15 cellular contexts compared by ENCODE assay signal in the genomic region with DNA sequence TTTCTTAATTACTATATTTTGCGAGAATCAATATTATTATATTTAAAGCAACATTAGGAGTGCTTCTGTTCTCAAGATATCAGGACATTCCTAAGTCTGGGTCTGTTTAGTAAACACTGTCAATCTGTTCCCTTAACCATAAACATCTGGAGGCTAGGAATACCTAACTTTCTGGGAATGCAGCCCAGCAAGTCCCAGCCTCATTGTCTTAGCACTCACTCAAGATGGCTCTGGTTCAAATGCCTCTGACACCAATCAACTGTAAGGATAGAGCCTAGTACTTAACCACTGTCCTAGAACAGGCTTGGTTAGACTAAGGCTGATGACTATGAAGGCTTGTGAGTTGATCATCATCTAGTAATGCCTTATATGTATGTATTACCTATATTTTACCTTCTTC.
DNase-seq lines count a peak whose midpoint lies in the region; ATAC-seq and TF ChIP-seq lines count a peak whose summit lies in the region.
"Had no signal": no experiment of that assay in that cellular context is flagged by ENCODE, and none has a peak within 500 bp of the region (broad histone marks: within the 10 kb centered on the region; RNA-seq: fewer than 3 reads in every experiment).

No MANE protein-coding gene starts in this region.

- ATAC-seq in WTC11, result no peak
- peak; percentile 61 for ATAC-seq in left ventricle myocardium superior
- no peak for ATAC-seq in HG02678 (IDR thresholded peaks at IDR 0.05; ENCODE audit: unreplicated experiment)
- ATAC-seq in GM21576 (IDR thresholded peaks at IDR 0.05; ENCODE audit: unreplicated experiment), result no peak
- no peak for ATAC-seq in GM18868 (IDR thresholded peaks at IDR 0.05; ENCODE audit: unreplicated experiment)
- no peak for ATAC-seq in GM18520 (IDR thresholded peaks at IDR 0.05; ENCODE audit: unreplicated experiment)
- ATAC-seq: stimulated activated naive B cell treated with anti-CD40 and anti-IgM and Interleukin-4, amounts not matched to agents 10 μg/mL and 1 μg/mL and 100 μg/mL, for 72 hours had no signal

- peaks cover 56% of the 10 kb centered on the region for H3K4me1 Mint-ChIP-seq in WTC11

- no peaks in the 10 kb centered on the region for H3K36me3 Mint-ChIP-seq in WTC11
- H3K36me3 Mint-ChIP-seq: naive B cell; stimulated activated naive B cell treated with anti-CD40 and anti-IgM and Interleukin-4, amounts not matched to agents 10 μg/mL and 1 μg/mL and 100 μg/mL, for 72 hours had no signal

- peak overlapping the region; percentile 95 for H3K27ac Mint-ChIP-seq in WTC11
- H3K27ac Mint-ChIP-seq: activated T-helper 1 cell treated with anti-CD3 and anti-CD28 coated beads, Interleukin-12 subunit alpha, Interleukin-12 subunit beta, Interleukin-2, Interleukin-4 antibody, amounts not matched to agents 30 ng/mL and 10 ng/mL and 1 ng/mL, durations not matched to agents 14 hours and 24 hours and 36 hours; stimulated activated naive B cell treated with anti-CD40 and anti-IgM and Interleukin-4, amounts not matched to agents 10 μg/mL and 1 μg/mL and 100 μg/mL, for 72 hours had no signal

- CTCF ChIA-PET in WTC11 (lab: Charles Lee), result interaction anchor here (0.7 to 8.0 kb wide), 4 partner anchors 15 to 99 kb away, joined by 3 to 110 read pairs (median 8); no protein-coding TSS in a partner anchor

- peaks cover 3% of the 10 kb centered on the region; the same call in 1 of the 2 replicates for H3K9me3 Mint-ChIP-seq in WTC11
- H3K9me3 Mint-ChIP-seq: activated T-helper 1 cell treated with anti-CD3 and anti-CD28 coated beads, Interleukin-12 subunit alpha, Interleukin-12 subunit beta, Interleukin-2, Interleukin-4 antibody, amounts not matched to agents 30 ng/mL and 10 ng/mL and 1 ng/mL, durations not matched to agents 14 hours and 24 hours and 36 hours; central memory CD8-positive, alpha-beta T cell; naive B cell; stimulated activated naive B cell treated with anti-CD40 and anti-IgM and Interleukin-4, amounts not matched to agents 10 μg/mL and 1 μg/mL and 100 μg/mL, for 72 hours had no signal

- peak overlapping the region in 11 of 21 experiments; percentile 1 to 76 (median 53) for H3K27ac ChIP-seq in skin epidermis

- POLR2A ChIA-PET in WTC11 (lab: Charles Lee), result interaction anchor here (0.5 kb wide), 1 partner anchor 99 kb away, joined by 5 read pairs; no protein-coding TSS in a partner anchor

- no peak overlapping the region for H3K4me3 Mint-ChIP-seq in WTC11
- H3K4me3 Mint-ChIP-seq: activated T-helper 1 cell treated with anti-CD3 and anti-CD28 coated beads, Interleukin-12 subunit alpha, Interleukin-12 subunit beta, Interleukin-2, Interleukin-4 antibody, amounts not matched to agents 30 ng/mL and 10 ng/mL and 1 ng/mL, durations not matched to agents 14 hours and 24 hours and 36 hours; central memory CD8-positive, alpha-beta T cell; naive B cell; stimulated activated naive B cell treated with anti-CD40 and anti-IgM and Interleukin-4, amounts not matched to agents 10 μg/mL and 1 μg/mL and 100 μg/mL, for 72 hours had no signal

- DNase-seq in H4 (ENCODE audit: low spot score) (peak; percentile 57), WTC11 (ENCODE audit: low spot score) (no peak), left ventricle myocardium superior (no peak)
- DNase-seq: activated CD4-positive, CD25-positive, alpha-beta regulatory T cell; naive B cell; NCI-H226; SHP77; stimulated activated naive B cell treated with anti-CD40 and anti-IgM and Interleukin-4, amounts not matched to agents 10 μg/mL and 1 μg/mL and 100 μg/mL, for 72 hours had no signal

- H3K27me3 Mint-ChIP-seq in WTC11 (ENCODE audit: low read depth), result no peaks in the 10 kb centered on the region
- H3K27me3 Mint-ChIP-seq: stimulated activated naive B cell treated with anti-CD40 and anti-IgM and Interleukin-4, amounts not matched to agents 10 μg/mL and 1 μg/mL and 100 μg/mL, for 72 hours had no signal

- no peak for TF ChIP-seq CTCF in WTC11 (IDR thresholded peaks at IDR 0.05)

- intact Hi-C loops in left ventricle myocardium superior (cut with micrococcal nuclease), result no loop called here

- H3K4me3 ChIP-seq in skin epidermis, result no peak overlapping the region

TF ChIP-seq in WTC11, 78 proteins besides CTCF, POLR2A, EP300 and RAD21:
- no peak for TF ChIP-seq RORB (CRISPR knock-in tag; IDR thresholded peaks at IDR 0.05)
- TF ChIP-seq CDX4 (CRISPR knock-in tag; IDR thresholded peaks at IDR 0.05; ENCODE audit: borderline replicate concordance), result no peak
- TF ChIP-seq ATF1 (CRISPR knock-in tag; IDR thresholded peaks at IDR 0.05), result no peak
- TF ChIP-seq SOX15 (CRISPR knock-in tag; IDR thresholded peaks at IDR 0.05), result no peak
- TF ChIP-seq ZNF317 (CRISPR knock-in tag; IDR thresholded peaks at IDR 0.05; ENCODE audit: borderline replicate concordance, low read depth), result no peak
- TF ChIP-seq GTF2I (CRISPR knock-in tag; conservative IDR thresholded peaks at IDR 0.05), result no peak
- no peak for TF ChIP-seq TCF7 (CRISPR knock-in tag; IDR thresholded peaks at IDR 0.05; ENCODE audit: low read depth)
- no peak for TF ChIP-seq HMGXB4 (CRISPR knock-in tag; IDR thresholded peaks at IDR 0.05)
- TF ChIP-seq, protein P1, sequence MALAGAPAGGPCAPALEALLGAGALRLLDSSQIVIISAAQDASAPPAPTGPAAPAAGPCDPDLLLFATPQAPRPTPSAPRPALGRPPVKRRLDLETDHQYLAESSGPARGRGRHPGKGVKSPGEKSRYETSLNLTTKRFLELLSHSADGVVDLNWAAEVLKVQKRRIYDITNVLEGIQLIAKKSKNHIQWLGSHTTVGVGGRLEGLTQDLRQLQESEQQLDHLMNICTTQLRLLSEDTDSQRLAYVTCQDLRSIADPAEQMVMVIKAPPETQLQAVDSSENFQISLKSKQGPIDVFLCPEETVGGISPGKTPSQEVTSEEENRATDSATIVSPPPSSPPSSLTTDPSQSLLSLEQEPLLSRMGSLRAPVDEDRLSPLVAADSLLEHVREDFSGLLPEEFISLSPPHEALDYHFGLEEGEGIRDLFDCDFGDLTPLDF (CRISPR knock-in tag; IDR thresholded peaks at IDR 0.05), result no peak
- TF ChIP-seq, protein P2, sequence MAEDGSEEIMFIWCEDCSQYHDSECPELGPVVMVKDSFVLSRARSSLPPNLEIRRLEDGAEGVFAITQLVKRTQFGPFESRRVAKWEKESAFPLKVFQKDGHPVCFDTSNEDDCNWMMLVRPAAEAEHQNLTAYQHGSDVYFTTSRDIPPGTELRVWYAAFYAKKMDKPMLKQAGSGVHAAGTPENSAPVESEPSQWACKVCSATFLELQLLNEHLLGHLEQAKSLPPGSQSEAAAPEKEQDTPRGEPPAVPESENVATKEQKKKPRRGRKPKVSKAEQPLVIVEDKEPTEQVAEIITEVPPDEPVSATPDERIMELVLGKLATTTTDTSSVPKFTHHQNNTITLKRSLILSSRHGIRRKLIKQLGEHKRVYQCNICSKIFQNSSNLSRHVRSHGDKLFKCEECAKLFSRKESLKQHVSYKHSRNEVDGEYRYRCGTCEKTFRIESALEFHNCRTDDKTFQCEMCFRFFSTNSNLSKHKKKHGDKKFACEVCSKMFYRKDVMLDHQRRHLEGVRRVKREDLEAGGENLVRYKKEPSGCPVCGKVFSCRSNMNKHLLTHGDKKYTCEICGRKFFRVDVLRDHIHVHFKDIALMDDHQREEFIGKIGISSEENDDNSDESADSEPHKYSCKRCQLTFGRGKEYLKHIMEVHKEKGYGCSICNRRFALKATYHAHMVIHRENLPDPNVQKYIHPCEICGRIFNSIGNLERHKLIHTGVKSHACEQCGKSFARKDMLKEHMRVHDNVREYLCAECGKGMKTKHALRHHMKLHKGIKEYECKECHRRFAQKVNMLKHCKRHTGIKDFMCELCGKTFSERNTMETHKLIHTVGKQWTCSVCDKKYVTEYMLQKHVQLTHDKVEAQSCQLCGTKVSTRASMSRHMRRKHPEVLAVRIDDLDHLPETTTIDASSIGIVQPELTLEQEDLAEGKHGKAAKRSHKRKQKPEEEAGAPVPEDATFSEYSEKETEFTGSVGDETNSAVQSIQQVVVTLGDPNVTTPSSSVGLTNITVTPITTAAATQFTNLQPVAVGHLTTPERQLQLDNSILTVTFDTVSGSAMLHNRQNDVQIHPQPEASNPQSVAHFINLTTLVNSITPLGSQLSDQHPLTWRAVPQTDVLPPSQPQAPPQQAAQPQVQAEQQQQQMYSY (CRISPR knock-in tag; IDR thresholded peaks at IDR 0.05), result no peak
